Comparison of ENCODE assay signal across 1 cellular context in genomic region chr1:59266927-59267293, GRCh38.
TF ChIP-seq lines count a peak whose summit lies in the region.

No MANE protein-coding gene starts in this region.

TF ChIP-seq in SK-N-SH, 30 proteins besides CTCF, POLR2A, EP300 and RAD21:
- TF ChIP-seq TEAD4 (IDR thresholded peaks at IDR 0.05; ENCODE audit: borderline replicate concordance, insufficient read depth), result no peak
- no peak for TF ChIP-seq FOXM1 (IDR thresholded peaks at IDR 0.05; ENCODE audit: low read depth)
- no peak for TF ChIP-seq REST (IDR thresholded peaks at IDR 0.05; ENCODE audit: low read depth, low read length)
- TF ChIP-seq, protein P1, sequence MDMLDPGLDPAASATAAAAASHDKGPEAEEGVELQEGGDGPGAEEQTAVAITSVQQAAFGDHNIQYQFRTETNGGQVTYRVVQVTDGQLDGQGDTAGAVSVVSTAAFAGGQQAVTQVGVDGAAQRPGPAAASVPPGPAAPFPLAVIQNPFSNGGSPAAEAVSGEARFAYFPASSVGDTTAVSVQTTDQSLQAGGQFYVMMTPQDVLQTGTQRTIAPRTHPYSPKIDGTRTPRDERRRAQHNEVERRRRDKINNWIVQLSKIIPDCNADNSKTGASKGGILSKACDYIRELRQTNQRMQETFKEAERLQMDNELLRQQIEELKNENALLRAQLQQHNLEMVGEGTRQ (IDR thresholded peaks at IDR 0.05; ENCODE audit: borderline replicate concordance, low read depth, low read length), result no peak
- TF ChIP-seq NRF1 (IDR thresholded peaks at IDR 0.05; ENCODE audit: low read depth, low read length), result no peak
- no peak for TF ChIP-seq ELF1 (IDR thresholded peaks at IDR 0.05)
- no peak for TF ChIP-seq POLR2AphosphoS5 (IDR thresholded peaks at IDR 0.05; ENCODE audit: low read depth, low read length)
- TF ChIP-seq MAX (IDR thresholded peaks at IDR 0.05; ENCODE audit: low read depth), result no peak
- no peak for TF ChIP-seq SIN3A (IDR thresholded peaks at IDR 0.05; ENCODE audit: borderline replicate concordance, low read depth, low read length)
- no peak for TF ChIP-seq MEF2A (IDR thresholded peaks at IDR 0.05; ENCODE audit: borderline replicate concordance, low read depth)
- TF ChIP-seq, protein P2, sequence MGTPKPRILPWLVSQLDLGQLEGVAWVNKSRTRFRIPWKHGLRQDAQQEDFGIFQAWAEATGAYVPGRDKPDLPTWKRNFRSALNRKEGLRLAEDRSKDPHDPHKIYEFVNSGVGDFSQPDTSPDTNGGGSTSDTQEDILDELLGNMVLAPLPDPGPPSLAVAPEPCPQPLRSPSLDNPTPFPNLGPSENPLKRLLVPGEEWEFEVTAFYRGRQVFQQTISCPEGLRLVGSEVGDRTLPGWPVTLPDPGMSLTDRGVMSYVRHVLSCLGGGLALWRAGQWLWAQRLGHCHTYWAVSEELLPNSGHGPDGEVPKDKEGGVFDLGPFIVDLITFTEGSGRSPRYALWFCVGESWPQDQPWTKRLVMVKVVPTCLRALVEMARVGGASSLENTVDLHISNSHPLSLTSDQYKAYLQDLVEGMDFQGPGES (IDR thresholded peaks at IDR 0.05; ENCODE audit: low read depth, low read length), result no peak
- TF ChIP-seq, protein P3, sequence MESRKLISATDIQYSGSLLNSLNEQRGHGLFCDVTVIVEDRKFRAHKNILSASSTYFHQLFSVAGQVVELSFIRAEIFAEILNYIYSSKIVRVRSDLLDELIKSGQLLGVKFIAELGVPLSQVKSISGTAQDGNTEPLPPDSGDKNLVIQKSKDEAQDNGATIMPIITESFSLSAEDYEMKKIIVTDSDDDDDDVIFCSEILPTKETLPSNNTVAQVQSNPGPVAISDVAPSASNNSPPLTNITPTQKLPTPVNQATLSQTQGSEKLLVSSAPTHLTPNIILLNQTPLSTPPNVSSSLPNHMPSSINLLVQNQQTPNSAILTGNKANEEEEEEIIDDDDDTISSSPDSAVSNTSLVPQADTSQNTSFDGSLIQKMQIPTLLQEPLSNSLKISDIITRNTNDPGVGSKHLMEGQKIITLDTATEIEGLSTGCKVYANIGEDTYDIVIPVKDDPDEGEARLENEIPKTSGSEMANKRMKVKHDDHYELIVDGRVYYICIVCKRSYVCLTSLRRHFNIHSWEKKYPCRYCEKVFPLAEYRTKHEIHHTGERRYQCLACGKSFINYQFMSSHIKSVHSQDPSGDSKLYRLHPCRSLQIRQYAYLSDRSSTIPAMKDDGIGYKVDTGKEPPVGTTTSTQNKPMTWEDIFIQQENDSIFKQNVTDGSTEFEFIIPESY (IDR thresholded peaks at IDR 0.05; ENCODE audit: borderline replicate concordance, low read depth), result no peak
- no peak for TF ChIP-seq FOSL2 (IDR thresholded peaks at IDR 0.05; ENCODE audit: borderline replicate concordance, low read depth)
